In genomic region chr9:19998823-19999455, GRCh38 we compare ENCODE assay signal across 9 cellular contexts.
A peak's percentile ranks its signal among the peaks of the same experiment; 100 is the strongest.
DNase-seq lines count a peak whose midpoint lies in the region; ATAC-seq and TF ChIP-seq lines count a peak whose summit lies in the region.
"Had no signal": no experiment of that assay in that cellular context is flagged by ENCODE, and none has a peak within 500 bp of the region (broad histone marks: within the 10 kb centered on the region; RNA-seq: fewer than 3 reads in every experiment).

No MANE protein-coding gene starts in this region.

- H3K4me2 ChIP-seq in osteoblast (ENCODE audit: insufficient read depth, low read length) = no peak overlapping the region
- H3K4me2 ChIP-seq: KMS-11 had no signal

- intact Hi-C loops in A673 (cut with micrococcal nuclease; ENCODE audit: unreplicated experiment) = no loop called here

- TF ChIP-seq CTCF in WERI-Rb-1 (IDR thresholded peaks at IDR 0.05; ENCODE audit: low read depth, low read length) (no peak), osteoblast (IDR thresholded peaks at IDR 0.05; ENCODE audit: extremely low read depth, low read depth, low read length) (no peak), A673 (conservative IDR thresholded peaks at IDR 0.05; ENCODE audit: low read depth, low read length) (no peak)

- ATAC-seq in GM18861 (IDR thresholded peaks at IDR 0.05; ENCODE audit: unreplicated experiment) (peak; percentile 18), HG02588 (IDR thresholded peaks at IDR 0.05; ENCODE audit: unreplicated experiment) (peak; percentile 39)

- H3K4me1 ChIP-seq in osteoblast (ENCODE audit: insufficient read depth, low read length) (peaks cover 26% of the 10 kb centered on the region), A673 (ENCODE audit: insufficient read depth, low read length, poor library complexity, severe bottlenecking) (peaks cover 19% of the 10 kb centered on the region)

- H3K27me3 ChIP-seq in WERI-Rb-1 (ENCODE audit: insufficient read depth, low read depth, severe bottlenecking) = no peaks in the 10 kb centered on the region
- no peaks in the 10 kb centered on the region for H3K27me3 ChIP-seq in osteoblast (ENCODE audit: insufficient read depth, low read length)
- no peaks in the 10 kb centered on the region for H3K27me3 ChIP-seq in A673 (replicated peaks; ENCODE audit: insufficient read depth, low read depth, low read length, poor library complexity)

- H3K4me3 ChIP-seq in WERI-Rb-1 (ENCODE audit: low read depth, low read length) = no peak overlapping the region
- no peak overlapping the region for H3K4me3 ChIP-seq in osteoblast (ENCODE audit: insufficient read depth, low read length)
- no peak overlapping the region for H3K4me3 ChIP-seq in A673 (ENCODE audit: low read depth, low read length, poor library complexity, severe bottlenecking)
- H3K4me3 ChIP-seq: SK-N-MC had no signal

- no peaks in the 10 kb centered on the region for H3K9me3 ChIP-seq in WERI-Rb-1 (ENCODE audit: severe bottlenecking)
- H3K9me3 ChIP-seq in osteoblast (ENCODE audit: low read depth, low read length) = no peaks in the 10 kb centered on the region
- no peaks in the 10 kb centered on the region for H3K9me3 ChIP-seq in A673 (ENCODE audit: low read depth, low read length, poor library complexity, severe bottlenecking)

- peak overlapping the region; percentile 22 for H3K27ac ChIP-seq in WERI-Rb-1
- peak overlapping the region; percentile 68 for H3K27ac ChIP-seq in osteoblast (ENCODE audit: low read depth, low read length)
- no peak overlapping the region for H3K27ac ChIP-seq in A673 (ENCODE audit: low read depth, low read length, poor library complexity, severe bottlenecking)
- H3K27ac ChIP-seq: KMS-11, SK-N-MC had no signal

- POLR2A ChIA-PET in A673 (lab: Charles Lee; ENCODE audit: low non-redundant PET) = no interaction called here

- H3K36me3 ChIP-seq in WERI-Rb-1 = no peaks in the 10 kb centered on the region
- H3K36me3 ChIP-seq in osteoblast (ENCODE audit: insufficient read depth, low read length) = no peaks in the 10 kb centered on the region
- H3K36me3 ChIP-seq in A673 (ENCODE audit: insufficient read depth, low read length, poor library complexity, severe bottlenecking) = no peaks in the 10 kb centered on the region

- H4K20me1 ChIP-seq in osteoblast (ENCODE audit: insufficient read depth, low read length) = no peaks in the 10 kb centered on the region

- CTCF ChIA-PET in A673 (lab: Charles Lee) = no interaction called here

- DNase-seq in WERI-Rb-1 (no peak), osteoblast (ENCODE audit: insufficient read length, low spot score, missing footprints) (no peak), anterior cingulate cortex (lab: John Stamatoyannopoulos, UW) (no peak), A673 (ENCODE audit: low spot score) (no peak)
- no peak for DNase-seq in stimulated activated naive CD4-positive, alpha-beta T cell treated with Interleukin-2 at 50 U/mL for 16 hours (lab: John Stamatoyannopoulos, UW)

- peak overlapping the region; percentile 22 for H2AFZ ChIP-seq in osteoblast (ENCODE audit: low read length)

- H3K79me2 ChIP-seq in osteoblast (ENCODE audit: insufficient read depth, low read length) = no peaks in the 10 kb centered on the region

- BruUV-seq in A673 (replicated peaks; lab: Mats Ljungman, UMichigan) = no TSS peak
